Comparison of ENCODE assay signal across 9 cellular contexts in the genomic region with DNA sequence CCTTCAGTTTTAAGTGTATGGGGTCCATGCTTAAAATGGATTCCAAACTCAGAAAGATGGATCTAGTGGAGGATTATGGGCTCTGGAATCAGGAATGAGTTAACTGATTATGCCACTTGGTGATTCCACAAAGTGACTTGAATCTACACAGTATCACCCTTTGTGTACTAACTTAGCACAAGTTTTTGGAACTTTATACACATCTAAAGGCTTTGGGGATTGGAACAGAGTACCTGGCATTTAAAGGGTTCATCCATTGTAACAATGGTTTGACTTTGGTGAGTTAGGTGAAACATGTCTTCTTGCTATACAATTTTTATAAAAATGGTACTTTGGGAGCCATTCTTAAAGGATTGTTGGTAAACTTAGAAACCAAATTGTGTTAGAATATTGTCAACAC. TPM values are rescaled to one million over a fixed set of nuclear protein-coding genes. Genes with fewer than 3 reads are reported as not detected.
DNase-seq lines count a peak whose midpoint lies in the region; ATAC-seq and TF ChIP-seq lines count a peak whose summit lies in the region.
"Had no signal": no experiment of that assay in that cellular context is flagged by ENCODE, and none has a peak within 500 bp of the region (broad histone marks: within the 10 kb centered on the region; RNA-seq: fewer than 3 reads in every experiment).

No MANE protein-coding gene starts in this region.

- H3K4me1 ChIP-seq in heart right ventricle (peaks cover 6 to 52% (median 39%) of the 10 kb centered on the region in 9 donors), mesodermal cell (ENCODE audit: control insufficient read depth, insufficient read depth, low read length, poor library complexity, severe bottlenecking) (peaks cover 7% of the 10 kb centered on the region), aorta (ENCODE audit: control insufficient read depth in 1 of 2, insufficient read depth in 2 of 2, low read length in 2 of 2) (peaks cover 0 to 6% of the 10 kb centered on the region in 2 donors)

- POLR2A ChIA-PET in MCF 10A (lab: Yijun Ruan, JAX): interaction anchor here (0.7 to 2.1 kb wide), 13 partner anchors 10 to 368 kb away, joined by 3 to 12 read pairs (median 5); partner anchors contain the start of genes LNX2 and RASL11A

- TF ChIP-seq CTCF in heart right ventricle (IDR thresholded peaks at IDR 0.05): no peak
- no peak for TF ChIP-seq CTCF in MCF 10A (IDR thresholded peaks at IDR 0.05; ENCODE audit: unreplicated experiment)

- no peaks in the 10 kb centered on the region for H3K27me3 Mint-ChIP-seq in MCF 10A (ENCODE audit: insufficient read depth, unreplicated experiment)

- H3K4me1 Mint-ChIP-seq in MCF 10A (ENCODE audit: insufficient read depth, unreplicated experiment): peaks cover 14% of the 10 kb centered on the region

- H3K36me3 Mint-ChIP-seq in MCF 10A (ENCODE audit: insufficient read depth, unreplicated experiment): peaks cover 65% of the 10 kb centered on the region

- H3K4me3 ChIP-seq in heart right ventricle: peak overlapping the region; percentile 74 to 94 (median 80)
- H3K4me3 ChIP-seq in mesodermal cell (ENCODE audit: extremely low read depth, insufficient read depth, low read length, poor library complexity, severe bottlenecking): peak overlapping the region; percentile 98
- H3K4me3 ChIP-seq in aorta (ENCODE audit: low read length in 2 of 2): peak overlapping the region; percentile 61 to 67

- H3K27me3 ChIP-seq in heart right ventricle: no peaks in the 10 kb centered on the region
- H3K27me3 ChIP-seq in aorta (ENCODE audit: control insufficient read depth in 1 of 2, insufficient read depth in 2 of 2, low read length in 1 of 2): no peaks in the 10 kb centered on the region

- H3K27ac ChIP-seq in heart right ventricle: peak overlapping the region in 9 of 10 donors; percentile 90 to 99 (median 95)
- no peak overlapping the region for H3K27ac ChIP-seq in mesodermal cell (ENCODE audit: low read depth, low read length, severe bottlenecking)
- H3K27ac ChIP-seq in aorta (ENCODE audit: low read depth in 1 of 2, low read length in 2 of 2): peak overlapping the region in 1 of 2 donors; percentile 35

- no peak for DNase-seq in heart right ventricle
- no peak for DNase-seq in Right ventricle myocardium inferior (ENCODE audit: missing footprints)
- no peak for DNase-seq in MCF 10A (ENCODE audit: unreplicated experiment)
- no peak for DNase-seq in aorta
- no peak for DNase-seq in NCI-H1105 (lab: John Stamatoyannopoulos, UW)
- DNase-seq in NCI-H524 treated with DMSO at 0.1 percent for 48 hours (lab: John Stamatoyannopoulos, UW): no peak
- DNase-seq: kidney glomerular epithelial cell had no signal

- intact Hi-C loops in heart right ventricle (cut with DNase I) (loop anchor here in 7 of 10 donors (5.0 to 10.0 kb wide), 3 partner anchors 78 to 268 kb away; partner anchors contain the start of gene USP12 (in 7 of the 7)), Right ventricle myocardium inferior (cut with DNase I) (no loop called here), MCF 10A (cut with micrococcal nuclease) (no loop called here), aorta (cut with DNase I) (loop anchor here (5.0 kb wide), 2 partner anchors 70 to 80 kb away; partner anchors contain the start of gene USP12 (in 1 of the 2))

- no peaks in the 10 kb centered on the region for H3K9me3 ChIP-seq in heart right ventricle
- H3K9me3 ChIP-seq in mesodermal cell (ENCODE audit: control insufficient read depth, low read length): no peaks in the 10 kb centered on the region
- H3K9me3 ChIP-seq in aorta (ENCODE audit: control insufficient read depth, low read length): no peaks in the 10 kb centered on the region

- CTCF ChIA-PET in MCF 10A (lab: Yijun Ruan, JAX): interaction anchor here (0.8 to 1.1 kb wide), 4 partner anchors 12 to 267 kb away, joined by 3 to 5 read pairs (median 3); no protein-coding TSS in a partner anchor

- H3K9me3 Mint-ChIP-seq in MCF 10A (ENCODE audit: unreplicated experiment): no peaks in the 10 kb centered on the region

- no TSS peak for BruUV-seq in MCF 10A (replicated peaks; lab: Mats Ljungman, UMichigan)

- H3K36me3 ChIP-seq in heart right ventricle: peaks cover 0 to 46% (median 7%) of the 10 kb centered on the region in 9 donors
- peaks cover 52% of the 10 kb centered on the region for H3K36me3 ChIP-seq in mesodermal cell (ENCODE audit: control insufficient read depth, insufficient read depth, low read length)
- H3K36me3 ChIP-seq in aorta (ENCODE audit: control insufficient read depth in 1 of 2, insufficient read depth in 2 of 2, low read length in 1 of 2): no peaks in the 10 kb centered on the region

- ATAC-seq in heart right ventricle (no peak), Right ventricle myocardium inferior (no peak), aorta (ENCODE audit: low FRiP score) (no peak), GM18517 (IDR thresholded peaks at IDR 0.05; ENCODE audit: unreplicated experiment) (no peak)

- H3K4me3 Mint-ChIP-seq in MCF 10A (ENCODE audit: unreplicated experiment): peak overlapping the region; percentile 93

- peak overlapping the region; percentile 99 for H3K27ac Mint-ChIP-seq in MCF 10A (ENCODE audit: low read depth, unreplicated experiment)

RNA-seq across cellular contexts. Expression of gene RPL21, which starts 1.1 kb away (rescaled TPM):
- total RNA-seq in heart right ventricle (100 to 1,000 TPM; 498 to 733 (median 598) TPM), Right ventricle myocardium inferior (782 TPM), MCF 10A (2022) (1,293 and 1,479 TPM in 2 replicates), aorta (100 to 1,000 TPM; 828 to 889 TPM)
- polyA plus RNA-seq in heart right ventricle (1,000 to 10,000 TPM in 1 of 2 donors, 100 to 1,000 TPM in 1; 574 to 1,188 TPM), aorta (1,000 to 10,000 TPM; 1,443 to 3,537 TPM)
- polyA plus RNA-seq in mesodermal cell (2013, experiment 1 of 2): 2,088 TPM
- 2,116 TPM for polyA plus RNA-seq in mesodermal cell (2013, experiment 2 of 2)

RNA-seq across cellular contexts. Expression of gene RASL11A, which starts 18.2 kb away (rescaled TPM):
- total RNA-seq in heart right ventricle (10 to 100 TPM in 2 of 10 donors, 1 to 10 TPM in 8; 1.8 to 68.7 (median 3.1) TPM), Right ventricle myocardium inferior (10.6 TPM), MCF 10A (2022) (0.71 and 0.98 TPM in 2 replicates), aorta (10 to 100 TPM; 40.5 to 58.2 TPM)
- polyA plus RNA-seq in heart right ventricle (1 to 10 TPM; 6.6 to 9.3 TPM), aorta (10 to 100 TPM; 55.3 to 90.9 TPM)
- 0.63 TPM for polyA plus RNA-seq in mesodermal cell (2013, experiment 1 of 2)
- polyA plus RNA-seq in mesodermal cell (2013, experiment 2 of 2): 1.7 TPM

Comparison
In these comparisons a context has a peak if more than half of its experiments do, and no peak if none do; other contexts are left out.
1. intact Hi-C loops: an anchor here in heart right ventricle (5.0 to 10.0 kb wide) and aorta (5.0 kb wide); none called in Right ventricle myocardium inferior and MCF 10A.